In genomic region chr2:173075781-173076556, GRCh38 we compare ENCODE assay signal across 8 cellular contexts. TPM values are rescaled to one million over a fixed set of nuclear protein-coding genes. Genes with fewer than 3 reads are reported as not detected.
DNase-seq lines count a peak whose midpoint lies in the region; ATAC-seq and TF ChIP-seq lines count a peak whose summit lies in the region.

Gene MAP3K20, plus strand, starts transcription at chr2:173075846. Its CDS starts 15,186 bp downstream, at chr2:173091032.

- no peaks in the 10 kb centered on the region for H3K36me3 Mint-ChIP-seq in activated naive CD4-positive, alpha-beta T cell treated with anti-CD3 and anti-CD28 coated beads, Interleukin-2, amount 10 ng/mL, durations not matched to agents 7 days and 5 days

- peak; percentile 56 for TF ChIP-seq POLR2A in Raji (IDR thresholded peaks at IDR 0.05; ENCODE audit: insufficient read depth, low read depth, low read length)

- peak within 1 kb of the TSS; percentile 50 for H3K27ac Mint-ChIP-seq in activated naive CD4-positive, alpha-beta T cell treated with anti-CD3 and anti-CD28 coated beads, Interleukin-2, amount 10 ng/mL, durations not matched to agents 7 days and 5 days

- no peaks in the 10 kb centered on the region for H3K36me3 ChIP-seq in HUES64 (ENCODE audit: insufficient read depth, low read length)
- H3K36me3 ChIP-seq in urinary bladder (ENCODE audit: insufficient read depth) = no peaks in the 10 kb centered on the region

- H3K4me1 Mint-ChIP-seq in activated naive CD4-positive, alpha-beta T cell treated with anti-CD3 and anti-CD28 coated beads, Interleukin-2, amount 10 ng/mL, durations not matched to agents 7 days and 5 days = peaks cover 27% of the 10 kb centered on the region

- no peak within 1 kb of the TSS for H3K27ac ChIP-seq in HUES64 (ENCODE audit: low read depth, low read length)
- H3K27ac ChIP-seq in urinary bladder (ENCODE audit: low read depth) = peak within 1 kb of the TSS; percentile 96

- H3K27me3 Mint-ChIP-seq in activated naive CD4-positive, alpha-beta T cell treated with anti-CD3 and anti-CD28 coated beads, Interleukin-2, amount 10 ng/mL, durations not matched to agents 7 days and 5 days = peaks cover 30% of the 10 kb centered on the region

- H3K4me3 Mint-ChIP-seq in activated naive CD4-positive, alpha-beta T cell treated with anti-CD3 and anti-CD28 coated beads, Interleukin-2, amount 10 ng/mL, durations not matched to agents 7 days and 5 days = peak within 1 kb of the TSS; percentile 76

- no peaks in the 10 kb centered on the region for H3K9me3 Mint-ChIP-seq in activated naive CD4-positive, alpha-beta T cell treated with anti-CD3 and anti-CD28 coated beads, Interleukin-2, amount 10 ng/mL, durations not matched to agents 7 days and 5 days

- peak; percentile 67 for ATAC-seq in GM21515 (IDR thresholded peaks at IDR 0.05; ENCODE audit: unreplicated experiment)

- H3K9ac ChIP-seq in HUES64 (ENCODE audit: low read depth, low read length) = peak within 1 kb of the TSS; percentile 83

- DNase-seq in EL (peak; percentile 80), globus pallidus (ENCODE audit: low spot score) (peak; percentile 29), occipital lobe (lab: John Stamatoyannopoulos, UW) (peak; percentile 48)
- DNase-seq in activated naive CD4-positive, alpha-beta T cell treated with anti-CD3 and anti-CD28 coated beads, Interleukin-2, amount 10 ng/mL, durations not matched to agents 7 days and 5 days = peak; percentile 74

- H3K4me3 ChIP-seq in HUES64 (ENCODE audit: low read length) (peak within 1 kb of the TSS; percentile 86), urinary bladder (ENCODE audit: low read depth, low read length) (peak within 1 kb of the TSS; percentile 92)

- WGBS in HUES64 = under 1% methylated on average over 106 of the region's 106 CpGs
- under 1% methylated on average over 106 of the region's 106 CpGs for WGBS in urinary bladder

- H3K4me1 ChIP-seq in HUES64 (ENCODE audit: insufficient read depth, low read length) = peaks cover 17% of the 10 kb centered on the region
- H3K4me1 ChIP-seq in urinary bladder (ENCODE audit: insufficient read depth) = no peaks in the 10 kb centered on the region

- H3K9me3 ChIP-seq in HUES64 (ENCODE audit: insufficient read depth, low read depth, low read length) = no peaks in the 10 kb centered on the region

- H3K27me3 ChIP-seq in HUES64 (ENCODE audit: insufficient read depth, low read length) = peaks cover 17% of the 10 kb centered on the region

- CTCF ChIA-PET in activated naive CD4-positive, alpha-beta T cell treated with anti-CD3 and anti-CD28 coated beads, Interleukin-2, amount 10 ng/mL, durations not matched to agents 7 days and 5 days (lab: Charles Lee) = no interaction called here

RNA-seq across cellular contexts. Expression of gene MAP3K20, which starts in this region (rescaled TPM):
- polyA plus RNA-seq in HUES64 (2013, experiment 1 of 2) = 7.5 TPM
- 10.3 TPM for polyA plus RNA-seq in HUES64 (2013, experiment 2 of 2)
- total RNA-seq in occipital lobe (14.2 TPM), urinary bladder (140 TPM)
- 140 TPM for polyA plus RNA-seq in urinary bladder

Comparison
In these comparisons a context has a peak if more than half of its experiments do, and no peak if none do; other contexts are left out.
1. DNase-seq: peak in every context shown above with its lines; median percentile 80 in EL; 74 in activated naive CD4-positive, alpha-beta T cell treated with anti-CD3 and anti-CD28 coated beads, Interleukin-2, amount 10 ng/mL, durations not matched to agents 7 days and 5 days; 48 in occipital lobe; 29 in globus pallidus.